Comparison of ENCODE assay signal across 1 cellular context in the genomic region with DNA sequence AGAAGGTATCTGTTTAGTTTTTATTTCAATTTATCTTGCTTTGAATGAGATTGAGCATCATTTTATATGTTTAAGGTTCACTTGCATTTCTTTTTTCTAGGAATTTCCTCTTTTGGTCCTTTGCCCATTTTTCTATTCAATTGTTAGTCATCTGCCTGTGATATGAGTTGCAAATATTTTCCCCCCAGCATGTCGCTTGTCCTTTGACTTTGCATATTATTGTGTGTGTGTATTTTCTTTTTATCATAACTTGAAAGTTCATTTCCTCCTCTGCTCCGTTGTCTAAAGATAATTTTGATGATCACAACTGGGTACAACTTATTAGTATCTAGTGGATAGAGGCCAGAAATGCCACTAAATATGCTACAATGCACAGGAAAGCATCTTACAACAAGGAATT.
TF ChIP-seq lines count a peak whose summit lies in the region.

No MANE protein-coding gene starts in this region.

TF ChIP-seq in HepG2, 621 proteins besides CTCF, POLR2A, EP300 and RAD21 (continued from another document):
- TF ChIP-seq, protein P1, sequence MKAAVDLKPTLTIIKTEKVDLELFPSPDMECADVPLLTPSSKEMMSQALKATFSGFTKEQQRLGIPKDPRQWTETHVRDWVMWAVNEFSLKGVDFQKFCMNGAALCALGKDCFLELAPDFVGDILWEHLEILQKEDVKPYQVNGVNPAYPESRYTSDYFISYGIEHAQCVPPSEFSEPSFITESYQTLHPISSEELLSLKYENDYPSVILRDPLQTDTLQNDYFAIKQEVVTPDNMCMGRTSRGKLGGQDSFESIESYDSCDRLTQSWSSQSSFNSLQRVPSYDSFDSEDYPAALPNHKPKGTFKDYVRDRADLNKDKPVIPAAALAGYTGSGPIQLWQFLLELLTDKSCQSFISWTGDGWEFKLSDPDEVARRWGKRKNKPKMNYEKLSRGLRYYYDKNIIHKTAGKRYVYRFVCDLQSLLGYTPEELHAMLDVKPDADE (CRISPR knock-in tag; IDR thresholded peaks at IDR 0.05): no peak
TF ChIP-seq in HepG2: peak in this region for 0.
